19 cellular contexts compared by ENCODE assay signal in genomic region chr11:3096909-3097395, GRCh38.
"Had no signal": no experiment of that assay in that cellular context is flagged by ENCODE, and none has a peak within 500 bp of the region (broad histone marks: within the 10 kb centered on the region; RNA-seq: fewer than 3 reads in every experiment).

No MANE protein-coding gene starts in this region.

- H3K27ac Mint-ChIP-seq: activated CD4-positive, alpha-beta T cell treated with anti-CD3 and anti-CD28 coated beads, Interleukin-2, amount 10 ng/mL, durations not matched to agents 24 days and 14 days; activated CD8-positive, alpha-beta T cell treated with anti-CD3 and anti-CD28 coated beads, Interleukin-2, amount 10 ng/mL, durations not matched to agents 7 days and 5 days; activated naive CD4-positive, alpha-beta T cell treated with anti-CD3 and anti-CD28 coated beads for 36 hours; activated naive CD8-positive, alpha-beta T cell treated with anti-CD3 and anti-CD28 coated beads, Interleukin-2, amount 50 U/mL, for 24 hours; activated T-helper 2 cell treated with anti-CD3 and anti-CD28 coated beads, Interferon-gamma antibody, Interleukin-2, Interleukin-4, amounts not matched to agents 10 μg/mL and 5 μg/mL and 100 μg/mL, durations not matched to agents 14 hours and 24 hours and 36 hours; naive B cell had no signal

- ATAC-seq: activated CD8-positive, alpha-beta T cell treated with anti-CD3 and anti-CD28 coated beads, Interleukin-2, amount 10 ng/mL, durations not matched to agents 7 days and 5 days; activated naive CD8-positive, alpha-beta T cell treated with anti-CD3 and anti-CD28 coated beads, Interleukin-2, amount 50 U/mL, for 24 hours; esophagus mucosa; left lung had no signal

- H3K9me3 ChIP-seq: ascending aorta, breast epithelium, left lung, right atrium auricular region, spleen, stomach, uterus had no signal

- H3K36me3 ChIP-seq: breast epithelium, uterus had no signal

- H3K4me3 Mint-ChIP-seq: activated CD4-positive, alpha-beta T cell treated with anti-CD3 and anti-CD28 coated beads, Interleukin-2, amount 10 ng/mL, durations not matched to agents 24 days and 14 days; activated CD8-positive, alpha-beta T cell treated with anti-CD3 and anti-CD28 coated beads, Interleukin-2, amount 10 ng/mL, durations not matched to agents 7 days and 5 days; activated naive CD4-positive, alpha-beta T cell treated with anti-CD3 and anti-CD28 coated beads for 36 hours; activated naive CD8-positive, alpha-beta T cell treated with anti-CD3 and anti-CD28 coated beads, Interleukin-2, amount 50 U/mL, for 24 hours; naive B cell had no signal

- DNase-seq: activated CD4-positive, alpha-beta T cell treated with anti-CD3 and anti-CD28 coated beads, Interleukin-2, amount 10 ng/mL, durations not matched to agents 24 days and 14 days; activated CD4-positive, CD25-positive, alpha-beta regulatory T cell; activated CD8-positive, alpha-beta T cell treated with anti-CD3 and anti-CD28 coated beads, Interleukin-2, amount 10 ng/mL, durations not matched to agents 7 days and 5 days; activated naive CD4-positive, alpha-beta T cell treated with anti-CD3 and anti-CD28 coated beads for 36 hours; activated naive CD8-positive, alpha-beta T cell treated with anti-CD3 and anti-CD28 coated beads, Interleukin-2, amount 50 U/mL, for 24 hours; activated T-cell treated with anti-CD3 and anti-CD28 coated beads for 4 hours; islet precursor cell; left lung; naive B cell; spleen; stomach; SW 1271 had no signal

- H3K36me3 Mint-ChIP-seq: naive B cell had no signal

- H3K4me1 ChIP-seq: breast epithelium, uterus had no signal

- H3K27ac ChIP-seq: ascending aorta had no signal

- H3K4me3 ChIP-seq: ascending aorta, breast epithelium, dorsolateral prefrontal cortex, left lung, right atrium auricular region, spleen, stomach, uterus had no signal

- H3K27me3 ChIP-seq: ascending aorta, breast epithelium, dorsolateral prefrontal cortex, left lung, right atrium auricular region, stomach, uterus had no signal

- H3K27me3 Mint-ChIP-seq: activated naive CD8-positive, alpha-beta T cell treated with anti-CD3 and anti-CD28 coated beads, Interleukin-2, amount 50 U/mL, for 24 hours had no signal

- H3K9me3 Mint-ChIP-seq: activated CD4-positive, alpha-beta T cell treated with anti-CD3 and anti-CD28 coated beads, Interleukin-2, amount 10 ng/mL, durations not matched to agents 24 days and 14 days; activated naive CD4-positive, alpha-beta T cell treated with anti-CD3 and anti-CD28 coated beads for 36 hours; activated naive CD8-positive, alpha-beta T cell treated with anti-CD3 and anti-CD28 coated beads, Interleukin-2, amount 50 U/mL, for 24 hours; activated T-helper 2 cell treated with anti-CD3 and anti-CD28 coated beads, Interferon-gamma antibody, Interleukin-2, Interleukin-4, amounts not matched to agents 10 μg/mL and 5 μg/mL and 100 μg/mL, durations not matched to agents 14 hours and 24 hours and 36 hours; naive B cell had no signal
